Comparison of ENCODE assay signal across 1 cellular context in genomic region chr4:186020793-186021407, GRCh38.
TF ChIP-seq lines count a peak whose summit lies in the region.

No MANE protein-coding gene starts in this region.

TF ChIP-seq in HepG2, 621 proteins besides CTCF, POLR2A, EP300 and RAD21:
- TF ChIP-seq GLI4 (CRISPR knock-in tag; IDR thresholded peaks at IDR 0.05; ENCODE audit: borderline replicate concordance) (no peak), BRCA1 (CRISPR knock-in tag; IDR thresholded peaks at IDR 0.05) (no peak), NR2C2 (CRISPR knock-in tag; IDR thresholded peaks at IDR 0.05; ENCODE audit: borderline replicate concordance) (no peak), ZNF556 (CRISPR knock-in tag; IDR thresholded peaks at IDR 0.05; ENCODE audit: borderline replicate concordance) (no peak), ETV6 (CRISPR knock-in tag; conservative IDR thresholded peaks at IDR 0.05) (no peak), FOXC1 (CRISPR knock-in tag; IDR thresholded peaks at IDR 0.05; ENCODE audit: borderline replicate concordance) (no peak), TRIM22 (IDR thresholded peaks at IDR 0.05) (no peak), BRD4 (CRISPR knock-in tag; IDR thresholded peaks at IDR 0.05) (no peak), ZNF572 (CRISPR knock-in tag; IDR thresholded peaks at IDR 0.05) (no peak), SRSF9 (IDR thresholded peaks at IDR 0.05; ENCODE audit: borderline replicate concordance, insufficient read depth, low read depth, low read length, poor library complexity, severe bottlenecking) (no peak)
- TF ChIP-seq, protein P1, sequence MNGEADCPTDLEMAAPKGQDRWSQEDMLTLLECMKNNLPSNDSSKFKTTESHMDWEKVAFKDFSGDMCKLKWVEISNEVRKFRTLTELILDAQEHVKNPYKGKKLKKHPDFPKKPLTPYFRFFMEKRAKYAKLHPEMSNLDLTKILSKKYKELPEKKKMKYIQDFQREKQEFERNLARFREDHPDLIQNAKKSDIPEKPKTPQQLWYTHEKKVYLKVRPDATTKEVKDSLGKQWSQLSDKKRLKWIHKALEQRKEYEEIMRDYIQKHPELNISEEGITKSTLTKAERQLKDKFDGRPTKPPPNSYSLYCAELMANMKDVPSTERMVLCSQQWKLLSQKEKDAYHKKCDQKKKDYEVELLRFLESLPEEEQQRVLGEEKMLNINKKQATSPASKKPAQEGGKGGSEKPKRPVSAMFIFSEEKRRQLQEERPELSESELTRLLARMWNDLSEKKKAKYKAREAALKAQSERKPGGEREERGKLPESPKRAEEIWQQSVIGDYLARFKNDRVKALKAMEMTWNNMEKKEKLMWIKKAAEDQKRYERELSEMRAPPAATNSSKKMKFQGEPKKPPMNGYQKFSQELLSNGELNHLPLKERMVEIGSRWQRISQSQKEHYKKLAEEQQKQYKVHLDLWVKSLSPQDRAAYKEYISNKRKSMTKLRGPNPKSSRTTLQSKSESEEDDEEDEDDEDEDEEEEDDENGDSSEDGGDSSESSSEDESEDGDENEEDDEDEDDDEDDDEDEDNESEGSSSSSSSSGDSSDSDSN (CRISPR knock-in tag; IDR thresholded peaks at IDR 0.05) = no peak
- TF ChIP-seq, protein P2, sequence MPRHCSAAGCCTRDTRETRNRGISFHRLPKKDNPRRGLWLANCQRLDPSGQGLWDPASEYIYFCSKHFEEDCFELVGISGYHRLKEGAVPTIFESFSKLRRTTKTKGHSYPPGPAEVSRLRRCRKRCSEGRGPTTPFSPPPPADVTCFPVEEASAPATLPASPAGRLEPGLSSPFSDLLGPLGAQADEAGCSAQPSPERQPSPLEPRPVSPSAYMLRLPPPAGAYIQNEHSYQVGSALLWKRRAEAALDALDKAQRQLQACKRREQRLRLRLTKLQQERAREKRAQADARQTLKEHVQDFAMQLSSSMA (CRISPR knock-in tag; IDR thresholded peaks at IDR 0.05) = no peak
